Comparison of ENCODE assay signal across 39 cellular contexts in genomic region chr2:1437537-1437936, GRCh38. TPM values are rescaled to one million over a fixed set of nuclear protein-coding genes. Genes with fewer than 3 reads are reported as not detected.
"Had no signal": no experiment of that assay in that cellular context is flagged by ENCODE, and none has a peak within 500 bp of the region (broad histone marks: within the 10 kb centered on the region; RNA-seq: fewer than 3 reads in every experiment).

No MANE protein-coding gene starts in this region.

- H3K27me3 ChIP-seq: ascending aorta, cardiac muscle cell had no signal

- H3K9me3 Mint-ChIP-seq: activated CD4-positive, alpha-beta memory T cell treated with anti-CD3 and anti-CD28 coated beads, Interleukin-2, amount 10 ng/mL, durations not matched to agents 7 days and 5 days; activated CD4-positive, alpha-beta T cell treated with anti-CD3 and anti-CD28 coated beads, Interleukin-2, amount 10 ng/mL, durations not matched to agents 7 days and 5 days; activated naive CD4-positive, alpha-beta T cell treated with anti-CD3 and anti-CD28 coated beads, Interleukin-2, amount 10 ng/mL, durations not matched to agents 7 days and 5 days; activated naive CD4-positive, alpha-beta T cell treated with anti-CD3 and anti-CD28 coated beads, Interleukin-2, amount 50 U/mL, for 24 hours; activated naive CD8-positive, alpha-beta T cell treated with anti-CD3 and anti-CD28 coated beads, Interleukin-2, amount 10 ng/mL, durations not matched to agents 7 days and 5 days; activated naive CD8-positive, alpha-beta T cell treated with anti-CD3 and anti-CD28 coated beads, Interleukin-2, amount 50 U/mL, for 24 hours; activated T-helper 2 cell treated with anti-CD3 and anti-CD28 coated beads, Interferon-gamma antibody, Interleukin-2, Interleukin-4, amounts not matched to agents 10 μg/mL and 5 μg/mL and 100 μg/mL, durations not matched to agents 14 hours and 24 hours and 36 hours; central memory CD8-positive, alpha-beta T cell; T-helper 1 cell treated with Interleukin-12 subunit alpha and Interleukin-12 subunit beta and Interleukin-4 antibody, amounts not matched to agents 30 μg/mL and 1 μg/mL, for 36 hours; T-helper 2 cell treated with Interferon-gamma antibody and Interleukin-4, amounts not matched to agents 5 μg/mL and 100 μg/mL, for 36 hours had no signal

- H3K4me1 Mint-ChIP-seq: activated CD4-positive, alpha-beta memory T cell treated with anti-CD3 and anti-CD28 coated beads, Interleukin-2, amount 10 ng/mL, durations not matched to agents 7 days and 5 days; activated CD4-positive, alpha-beta T cell treated with anti-CD3 and anti-CD28 coated beads for 36 hours; activated CD4-positive, alpha-beta T cell treated with anti-CD3 and anti-CD28 coated beads, Interleukin-2, amount 10 ng/mL, durations not matched to agents 7 days and 5 days; activated CD8-positive, alpha-beta memory T cell treated with anti-CD3 and anti-CD28 coated beads, Interleukin-2, amount 10 ng/mL, durations not matched to agents 7 days and 5 days; activated naive CD4-positive, alpha-beta T cell treated with anti-CD3 and anti-CD28 coated beads, Interleukin-2, amount 10 ng/mL, durations not matched to agents 7 days and 5 days; activated naive CD4-positive, alpha-beta T cell treated with anti-CD3 and anti-CD28 coated beads, Interleukin-2, amount 50 U/mL, for 24 hours; activated naive CD8-positive, alpha-beta T cell treated with anti-CD3 and anti-CD28 coated beads, Interleukin-2, amount 10 ng/mL, durations not matched to agents 7 days and 5 days; activated naive CD8-positive, alpha-beta T cell treated with anti-CD3 and anti-CD28 coated beads, Interleukin-2, amount 50 U/mL, for 24 hours; brain; central memory CD8-positive, alpha-beta T cell had no signal

- H3K27ac ChIP-seq: ascending aorta, cardiac muscle cell, VCaP had no signal

- H3K4me1 ChIP-seq: ascending aorta had no signal

- H3K27me3 Mint-ChIP-seq: activated CD4-positive, alpha-beta memory T cell treated with anti-CD3 and anti-CD28 coated beads, Interleukin-2, amount 10 ng/mL, durations not matched to agents 7 days and 5 days; activated CD4-positive, alpha-beta T cell treated with anti-CD3 and anti-CD28 coated beads for 36 hours; activated CD4-positive, alpha-beta T cell treated with anti-CD3 and anti-CD28 coated beads, Interleukin-2, amount 10 ng/mL, durations not matched to agents 7 days and 5 days; activated CD8-positive, alpha-beta memory T cell treated with anti-CD3 and anti-CD28 coated beads, Interleukin-2, amount 10 ng/mL, durations not matched to agents 7 days and 5 days; activated naive CD4-positive, alpha-beta T cell treated with anti-CD3 and anti-CD28 coated beads, Interleukin-2, amount 10 ng/mL, durations not matched to agents 7 days and 5 days; activated naive CD4-positive, alpha-beta T cell treated with anti-CD3 and anti-CD28 coated beads, Interleukin-2, amount 50 U/mL, for 24 hours; activated naive CD8-positive, alpha-beta T cell; activated naive CD8-positive, alpha-beta T cell treated with anti-CD3 and anti-CD28 coated beads, Interleukin-2, amount 10 ng/mL, durations not matched to agents 7 days and 5 days; activated naive CD8-positive, alpha-beta T cell treated with anti-CD3 and anti-CD28 coated beads, Interleukin-2, amount 50 U/mL, for 24 hours; activated T-cell treated with anti-CD3 and anti-CD28 coated beads, Interleukin-2, amount 50 U/mL, for 24 hours; central memory CD8-positive, alpha-beta T cell had no signal

- H3K27ac Mint-ChIP-seq: activated CD4-positive, alpha-beta memory T cell treated with anti-CD3 and anti-CD28 coated beads, Interleukin-2, amount 10 ng/mL, durations not matched to agents 7 days and 5 days; activated CD4-positive, alpha-beta T cell treated with anti-CD3 and anti-CD28 coated beads for 36 hours; activated CD4-positive, alpha-beta T cell treated with anti-CD3 and anti-CD28 coated beads, Interleukin-2, amount 10 ng/mL, durations not matched to agents 7 days and 5 days; activated CD8-positive, alpha-beta memory T cell treated with anti-CD3 and anti-CD28 coated beads, Interleukin-2, amount 10 ng/mL, durations not matched to agents 7 days and 5 days; activated CD8-positive, alpha-beta T cell treated with anti-CD3 and anti-CD28 coated beads, Interleukin-2, amount 10 ng/mL, durations not matched to agents 7 days and 5 days; activated naive CD4-positive, alpha-beta T cell treated with anti-CD3 and anti-CD28 coated beads, Interleukin-2, amount 10 ng/mL, durations not matched to agents 7 days and 5 days; activated naive CD4-positive, alpha-beta T cell treated with anti-CD3 and anti-CD28 coated beads, Interleukin-2, amount 50 U/mL, for 24 hours; activated naive CD8-positive, alpha-beta T cell; activated naive CD8-positive, alpha-beta T cell treated with anti-CD3 and anti-CD28 coated beads, Interleukin-2, amount 10 ng/mL, durations not matched to agents 7 days and 5 days; activated naive CD8-positive, alpha-beta T cell treated with anti-CD3 and anti-CD28 coated beads, Interleukin-2, amount 50 U/mL, for 24 hours; activated T-cell treated with anti-CD3 and anti-CD28 coated beads, Interleukin-2, amount 50 U/mL, for 24 hours; activated T-helper 2 cell treated with anti-CD3 and anti-CD28 coated beads, Interferon-gamma antibody, Interleukin-2, Interleukin-4, amounts not matched to agents 10 μg/mL and 5 μg/mL and 100 μg/mL, durations not matched to agents 14 hours and 24 hours and 36 hours; brain; T-helper 1 cell treated with Interleukin-12 subunit alpha and Interleukin-12 subunit beta and Interleukin-4 antibody, amounts not matched to agents 30 μg/mL and 1 μg/mL, for 36 hours; T-helper 2 cell treated with Interferon-gamma antibody and Interleukin-4, amounts not matched to agents 5 μg/mL and 100 μg/mL, for 36 hours had no signal

- H3K4me3 Mint-ChIP-seq: activated CD4-positive, alpha-beta memory T cell treated with anti-CD3 and anti-CD28 coated beads, Interleukin-2, amount 10 ng/mL, durations not matched to agents 7 days and 5 days; activated CD4-positive, alpha-beta T cell treated with anti-CD3 and anti-CD28 coated beads for 36 hours; activated CD4-positive, alpha-beta T cell treated with anti-CD3 and anti-CD28 coated beads, Interleukin-2, amount 10 ng/mL, durations not matched to agents 7 days and 5 days; activated CD8-positive, alpha-beta memory T cell treated with anti-CD3 and anti-CD28 coated beads, Interleukin-2, amount 10 ng/mL, durations not matched to agents 7 days and 5 days; activated CD8-positive, alpha-beta T cell treated with anti-CD3 and anti-CD28 coated beads, Interleukin-2, amount 10 ng/mL, durations not matched to agents 7 days and 5 days; activated naive CD4-positive, alpha-beta T cell treated with anti-CD3 and anti-CD28 coated beads, Interleukin-2, amount 10 ng/mL, durations not matched to agents 7 days and 5 days; activated naive CD4-positive, alpha-beta T cell treated with anti-CD3 and anti-CD28 coated beads, Interleukin-2, amount 50 U/mL, for 24 hours; activated naive CD8-positive, alpha-beta T cell; activated naive CD8-positive, alpha-beta T cell treated with anti-CD3 and anti-CD28 coated beads, Interleukin-2, amount 10 ng/mL, durations not matched to agents 7 days and 5 days; activated naive CD8-positive, alpha-beta T cell treated with anti-CD3 and anti-CD28 coated beads, Interleukin-2, amount 50 U/mL, for 24 hours; activated T-cell treated with anti-CD3 and anti-CD28 coated beads, Interleukin-2, amount 50 U/mL, for 24 hours; brain; central memory CD8-positive, alpha-beta T cell; T-helper 1 cell treated with Interleukin-12 subunit alpha and Interleukin-12 subunit beta and Interleukin-4 antibody, amounts not matched to agents 30 μg/mL and 1 μg/mL, for 36 hours; T-helper 2 cell treated with Interferon-gamma antibody and Interleukin-4, amounts not matched to agents 5 μg/mL and 100 μg/mL, for 36 hours had no signal

- H3K36me3 Mint-ChIP-seq: activated CD8-positive, alpha-beta memory T cell treated with anti-CD3 and anti-CD28 coated beads, Interleukin-2, amount 10 ng/mL, durations not matched to agents 7 days and 5 days; activated naive CD4-positive, alpha-beta T cell treated with anti-CD3 and anti-CD28 coated beads, Interleukin-2, amount 10 ng/mL, durations not matched to agents 7 days and 5 days; activated naive CD4-positive, alpha-beta T cell treated with anti-CD3 and anti-CD28 coated beads, Interleukin-2, amount 50 U/mL, for 24 hours; activated naive CD8-positive, alpha-beta T cell; activated naive CD8-positive, alpha-beta T cell treated with anti-CD3 and anti-CD28 coated beads, Interleukin-2, amount 10 ng/mL, durations not matched to agents 7 days and 5 days; brain had no signal

- DNase-seq: activated CD4-positive, alpha-beta memory T cell treated with anti-CD3 and anti-CD28 coated beads, Interleukin-2, amount 10 ng/mL, durations not matched to agents 7 days and 5 days; activated CD4-positive, alpha-beta T cell treated with anti-CD3 and anti-CD28 coated beads for 1 hour; activated CD4-positive, alpha-beta T cell treated with anti-CD3 and anti-CD28 coated beads for 36 hours; activated CD4-positive, alpha-beta T cell treated with anti-CD3 and anti-CD28 coated beads for 48 hours; activated CD4-positive, alpha-beta T cell treated with anti-CD3 and anti-CD28 coated beads, Interleukin-2, amount 10 ng/mL, durations not matched to agents 7 days and 5 days; activated CD4-positive, alpha-beta T cell treated with anti-CD3 and anti-CD28 coated beads, Interleukin-2, amount 50 U/mL, for 48 hours; activated CD4-positive, CD25-positive, alpha-beta regulatory T cell; activated CD8-positive, alpha-beta memory T cell treated with anti-CD3 and anti-CD28 coated beads for 24 hours; activated CD8-positive, alpha-beta memory T cell treated with anti-CD3 and anti-CD28 coated beads, Interleukin-2, amount 10 ng/mL, durations not matched to agents 7 days and 5 days; activated CD8-positive, alpha-beta memory T cell treated with anti-CD3 and anti-CD28 coated beads, Interleukin-2, amount 50 U/mL, for 48 hours; activated CD8-positive, alpha-beta T cell treated with anti-CD3 and anti-CD28 coated beads, Interleukin-2, amount 10 ng/mL, durations not matched to agents 7 days and 5 days; activated effector memory CD4-positive, alpha-beta T cell treated with Interleukin-2 at 50 U/mL for 16 hours; activated gamma-delta T cell; activated naive CD4-positive, alpha-beta T cell treated with anti-CD3 and anti-CD28 coated beads, Interleukin-2, amount 10 ng/mL, durations not matched to agents 7 days and 5 days; activated naive CD4-positive, alpha-beta T cell treated with Interleukin-2 at 50 U/mL for 16 hours; activated naive CD8-positive, alpha-beta T cell treated with anti-CD3 and anti-CD28 coated beads, Interleukin-2, amount 10 ng/mL, durations not matched to agents 7 days and 5 days; activated naive CD8-positive, alpha-beta T cell treated with anti-CD3 and anti-CD28 coated beads, Interleukin-2, amount 50 U/mL, for 24 hours; activated T-cell treated with anti-CD3 and anti-CD28 coated beads, Interleukin-2, amount 50 U/mL, for 24 hours; activated T-cell treated with anti-CD3 and anti-CD28 coated beads, Interleukin-2, amount 50 U/mL, for 48 hours; amygdala; anterior cingulate cortex; caudate nucleus; cerebellar nuclear complex; T-helper 1 cell; T-helper 2 cell; T-helper 9 cell had no signal

- H3K4me3 ChIP-seq: ascending aorta, cardiac muscle cell had no signal

- H3K36me3 ChIP-seq: ascending aorta, cardiac muscle cell had no signal

- ATAC-seq: activated CD4-positive, alpha-beta T cell treated with anti-CD3 and anti-CD28 coated beads for 36 hours; activated CD4-positive, CD25-positive, alpha-beta regulatory T cell treated with anti-CD3 and anti-CD28 coated beads, Interleukin-2, amount 50 U/mL, for 24 hours; activated CD8-positive, alpha-beta memory T cell treated with anti-CD3 and anti-CD28 coated beads, Interleukin-2, amount 10 ng/mL, durations not matched to agents 7 days and 5 days; activated CD8-positive, alpha-beta T cell treated with anti-CD3 and anti-CD28 coated beads, Interleukin-2, amount 10 ng/mL, durations not matched to agents 7 days and 5 days; activated naive CD8-positive, alpha-beta T cell treated with anti-CD3 and anti-CD28 coated beads, Interleukin-2, amount 50 U/mL, for 24 hours had no signal

- H3K9me3 ChIP-seq: ascending aorta had no signal

RNA-seq across cellular contexts. Expression of gene TPO, which starts 24.3 kb away (rescaled TPM):
- total RNA-seq: activated CD4-positive, alpha-beta T cell treated with anti-CD3 and anti-CD28 coated beads for 36 hours; activated CD8-positive, alpha-beta T cell treated with anti-CD3 and anti-CD28 coated beads, Interleukin-2, amount 10 ng/mL, durations not matched to agents 7 days and 5 days; activated naive CD8-positive, alpha-beta T cell treated with anti-CD3 and anti-CD28 coated beads, Interleukin-2, amount 10 ng/mL, durations not matched to agents 7 days and 5 days; activated T-helper 2 cell treated with anti-CD3 and anti-CD28 coated beads, Interferon-gamma antibody, Interleukin-2, Interleukin-4, amounts not matched to agents 10 μg/mL and 5 μg/mL and 100 μg/mL, durations not matched to agents 14 hours and 24 hours and 36 hours; bronchial epithelial cell; chondrocyte had no signal
